ENCODE assay signal across 13 cellular contexts in genomic region chr5:179138568-179138925, GRCh38.
DNase-seq lines count a peak whose midpoint lies in the region; ATAC-seq and TF ChIP-seq lines count a peak whose summit lies in the region.
"Had no signal": no experiment of that assay in that cellular context is flagged by ENCODE, and none has a peak within 500 bp of the region (broad histone marks: within the 10 kb centered on the region; RNA-seq: fewer than 3 reads in every experiment).

No MANE protein-coding gene starts in this region.

- H3K9me3 ChIP-seq in BLaER1 (no peaks in the 10 kb centered on the region), endodermal cell (ENCODE audit: control insufficient read depth, low read length) (no peaks in the 10 kb centered on the region)

- TF ChIP-seq CTCF in GM23338 (conservative IDR thresholded peaks at IDR 0.05; ENCODE audit: low read depth in 2 of 2), result no peak
- no peak for TF ChIP-seq CTCF in chondrocyte (IDR thresholded peaks at IDR 0.05)
- TF ChIP-seq CTCF in endodermal cell (conservative IDR thresholded peaks at IDR 0.05), result no peak

- 0 out of 2 replicates have a peak overlapping the region, but pooled peaks have one; percentile 46 for H3K9ac ChIP-seq in BLaER1
- no peak overlapping the region for H3K9ac ChIP-seq in endodermal cell (ENCODE audit: extremely low read depth, low read length, poor library complexity, severe bottlenecking)

- H3K27ac Mint-ChIP-seq in GM23338 (no peak overlapping the region), chondrocyte (ENCODE audit: unreplicated experiment) (no peak overlapping the region), endodermal cell (no peak overlapping the region)
- H3K27ac Mint-ChIP-seq: CD4-positive, alpha-beta memory T cell had no signal

- H3K36me3 Mint-ChIP-seq in GM23338 (ENCODE audit: low read depth), result peaks cover 10% of the 10 kb centered on the region
- peaks cover 2% of the 10 kb centered on the region for H3K36me3 Mint-ChIP-seq in chondrocyte (ENCODE audit: low read depth)
- no peaks in the 10 kb centered on the region for H3K36me3 Mint-ChIP-seq in endodermal cell (ENCODE audit: low read depth)
- H3K36me3 Mint-ChIP-seq: CD4-positive, alpha-beta memory T cell had no signal

- H3F3A ChIP-seq in GM23338 (replicated peaks; ENCODE audit: low read depth), result no peaks in the 10 kb centered on the region

- no peaks in the 10 kb centered on the region for H3K79me2 ChIP-seq in GM23338 (replicated peaks; ENCODE audit: insufficient read depth)

- no peak overlapping the region for H3K4me3 Mint-ChIP-seq in GM23338
- H3K4me3 Mint-ChIP-seq in chondrocyte (ENCODE audit: unreplicated experiment), result no peak overlapping the region
- no peak overlapping the region for H3K4me3 Mint-ChIP-seq in endodermal cell
- H3K4me3 Mint-ChIP-seq: CD4-positive, alpha-beta memory T cell had no signal

- H3K27me3 ChIP-seq in BLaER1 (no peaks in the 10 kb centered on the region), GM23338 (ENCODE audit: insufficient read depth) (no peaks in the 10 kb centered on the region), endodermal cell (ENCODE audit: control insufficient read depth, insufficient read depth, low read length, poor library complexity, severe bottlenecking) (no peaks in the 10 kb centered on the region)

- no peaks in the 10 kb centered on the region for H3K9me2 ChIP-seq in GM23338 (ENCODE audit: insufficient read depth)

- H4K20me1 ChIP-seq in BLaER1, result no peaks in the 10 kb centered on the region
- H4K20me1 ChIP-seq in GM23338 (replicated peaks; ENCODE audit: insufficient read depth), result no peaks in the 10 kb centered on the region

- H3K36me3 ChIP-seq in BLaER1 (no peaks in the 10 kb centered on the region), GM23338 (ENCODE audit: insufficient read depth) (no peaks in the 10 kb centered on the region), endodermal cell (ENCODE audit: control insufficient read depth, insufficient read depth, low read length) (no peaks in the 10 kb centered on the region)

- 88% methylated on average over 7 to 23 of the region's 23 CpGs for WGBS in endodermal cell (ENCODE audit: insufficient coverage in 1 of 2, insufficient read length in 1 of 2), 2 experiments

- ATAC-seq in GM23338, result peak; percentile 34
- ATAC-seq in HG02973 (IDR thresholded peaks at IDR 0.05; ENCODE audit: unreplicated experiment), result no peak
- ATAC-seq in HG03097 (IDR thresholded peaks at IDR 0.05; ENCODE audit: low FRiP score, unreplicated experiment), result no peak
- ATAC-seq: K562 had no signal

- H3K9me3 Mint-ChIP-seq in GM23338, result peaks cover 21% of the 10 kb centered on the region
- H3K9me3 Mint-ChIP-seq in chondrocyte (ENCODE audit: low read depth), result peaks cover 4% of the 10 kb centered on the region
- H3K9me3 Mint-ChIP-seq in endodermal cell, result peaks cover 8% of the 10 kb centered on the region

- H3K27me3 Mint-ChIP-seq in GM23338 (ENCODE audit: insufficient read depth, low read depth, poor library complexity) (peaks cover 5% of the 10 kb centered on the region), chondrocyte (ENCODE audit: low read depth) (no peaks in the 10 kb centered on the region), endodermal cell (ENCODE audit: insufficient read depth) (no peaks in the 10 kb centered on the region)
- H3K27me3 Mint-ChIP-seq: CD4-positive, alpha-beta memory T cell had no signal

- H3K4me1 Mint-ChIP-seq in GM23338 (no peaks in the 10 kb centered on the region), chondrocyte (ENCODE audit: low read depth) (peaks cover 8% of the 10 kb centered on the region), endodermal cell (peaks cover 11% of the 10 kb centered on the region)

- H3K4me1 ChIP-seq in BLaER1 (peaks cover 52% of the 10 kb centered on the region), GM23338 (ENCODE audit: insufficient read depth) (no peaks in the 10 kb centered on the region), endodermal cell (ENCODE audit: control insufficient read depth, insufficient read depth, low read length) (peaks cover 2% of the 10 kb centered on the region)

- no peak for DNase-seq in GM23338 (ENCODE audit: low spot score)
- peak; percentile 85 for DNase-seq in chondrocyte (ENCODE audit: low spot score)
- peak; percentile 48 for DNase-seq in posterior vena cava (ENCODE audit: low spot score)
- DNase-seq in cerebellar nuclear complex (lab: John Stamatoyannopoulos, UW), result no peak
- no peak for DNase-seq in endodermal cell
- DNase-seq: ACHN; CD4-positive, alpha-beta memory T cell; DMS79 had no signal

- no peak overlapping the region for H2AFZ ChIP-seq in GM23338

- no peak overlapping the region for H3K4me3 ChIP-seq in BLaER1
- no peak overlapping the region for H3K4me3 ChIP-seq in GM23338
- H3K4me3 ChIP-seq in endodermal cell (ENCODE audit: low read length), result no peak overlapping the region
- H3K4me3 ChIP-seq: K562 had no signal

- H3K27ac ChIP-seq in BLaER1, result peak overlapping the region; percentile 43; the same call in 1 of the 2 replicates
- no peak overlapping the region for H3K27ac ChIP-seq in GM23338 (ENCODE audit: low read depth)
- no peak overlapping the region for H3K27ac ChIP-seq in endodermal cell (ENCODE audit: low read depth, low read length)
- H3K27ac ChIP-seq: C4-2B had no signal

- H3K4me2 ChIP-seq in BLaER1 (peak overlapping the region; percentile 71), GM23338 (no peak overlapping the region)

- intact Hi-C loops in posterior vena cava (cut with DNase I), result loop anchor here in 1 of 2 donors (5.0 kb wide), 1 partner anchor 1996 kb away; no protein-coding TSS in a partner anchor

TF ChIP-seq in GM23338, 12 proteins besides CTCF, POLR2A, EP300 and RAD21 (continues in another document):
- TF ChIP-seq ETS1 (IDR thresholded peaks at IDR 0.05) (no peak), REST (IDR thresholded peaks at IDR 0.05; ENCODE audit: unreplicated experiment) (no peak), NANOG (IDR thresholded peaks at IDR 0.05; ENCODE audit: borderline replicate concordance) (no peak), EZH2phosphoT487 (IDR thresholded peaks at IDR 0.05; ENCODE audit: unreplicated experiment) (no peak), ZNF114 (CRISPR knock-in tag; IDR thresholded peaks at IDR 0.05) (no peak), JUNB (IDR thresholded peaks at IDR 0.05; ENCODE audit: unreplicated experiment) (no peak), ZNF331 (CRISPR knock-in tag; IDR thresholded peaks at IDR 0.05; ENCODE audit: low read depth) (no peak)

Comparison
In these comparisons a context has a peak if more than half of its experiments do, and no peak if none do; other contexts are left out.
1. DNase-seq: peak in chondrocyte (single experiment) and posterior vena cava (single experiment); none in GM23338 (single experiment), cerebellar nuclear complex (0 of 2) and endodermal cell (single experiment).